Comparison of ENCODE assay signal across 8 cellular contexts in genomic region chr19:39327990-39328705, GRCh38. TPM values are rescaled to one million over a fixed set of nuclear protein-coding genes. Genes with fewer than 3 reads are reported as not detected.
DNase-seq lines count a peak whose midpoint lies in the region; ATAC-seq and TF ChIP-seq lines count a peak whose summit lies in the region.

No MANE protein-coding gene starts in this region.

- peak; percentile 88 to 95 (median 94) for TF ChIP-seq CTCF in Peyer's patch (IDR thresholded peaks at IDR 0.05)
- peak; percentile 96 for TF ChIP-seq CTCF in fibroblast of pulmonary artery (IDR thresholded peaks at IDR 0.05; ENCODE audit: low read length, missing control alignments)
- TF ChIP-seq CTCF in neural crest cell (conservative IDR thresholded peaks at IDR 0.05) = peak; percentile 95
- TF ChIP-seq CTCF in stomach (IDR thresholded peaks at IDR 0.05) = peak in 6 of 7 experiments; percentile 57 to 98 (median 96)

- intact Hi-C loops in stomach (cut with DNase I; ENCODE audit: low total_unique reads) = loop anchor here (5.0 kb wide), 1 partner anchor 216 kb away; no protein-coding TSS in a partner anchor

- ATAC-seq in HG02870 (IDR thresholded peaks at IDR 0.05; ENCODE audit: unreplicated experiment) = no peak

- H3K4me3 ChIP-seq in Peyer's patch = no peak overlapping the region
- H3K4me3 ChIP-seq in fibroblast of pulmonary artery (replicated peaks; ENCODE audit: low read depth, low read length) = no peak overlapping the region
- no peak overlapping the region for H3K4me3 ChIP-seq in stomach

- TF ChIP-seq POLR2A in Peyer's patch (IDR thresholded peaks at IDR 0.05) (no peak), stomach (IDR thresholded peaks at IDR 0.05) (no peak)

- H3K27me3 ChIP-seq in Peyer's patch = no peaks in the 10 kb centered on the region
- peaks cover 0 to 4% (median 0%) of the 10 kb centered on the region in 3 donors for H3K27me3 ChIP-seq in stomach

- H3K36me3 ChIP-seq in Peyer's patch = no peaks in the 10 kb centered on the region
- H3K36me3 ChIP-seq in stomach = peaks cover 0 to 21% (median 6%) of the 10 kb centered on the region in 4 donors

- peak; percentile 77 for DNase-seq in COLO829 (ENCODE audit: low spot score)
- DNase-seq in HuH-7 (ENCODE audit: low spot score) = peak; percentile 86
- DNase-seq in Peyer's patch = peak; percentile 82 to 92 (median 88)
- DNase-seq in activated T-helper 1 cell treated with anti-CD3 and anti-CD28 coated beads, Interleukin-2, amount 50 U/mL, for 16 hours (ENCODE audit: low read depth in 1 of 2, low spot score in 1 of 2) = peak; percentile 74 to 79
- peak; percentile 75 for DNase-seq in fibroblast of pulmonary artery (ENCODE audit: low read depth)
- DNase-seq in neural crest cell (ENCODE audit: low read depth, low spot score) = peak; percentile 95
- peak; percentile 91 for DNase-seq in stomach

- no peaks in the 10 kb centered on the region for H3K9me3 ChIP-seq in Peyer's patch
- no peaks in the 10 kb centered on the region for H3K9me3 ChIP-seq in stomach

- no peak overlapping the region for H3K27ac Mint-ChIP-seq in neural crest cell (ENCODE audit: unreplicated experiment)

- H3K4me1 Mint-ChIP-seq in neural crest cell = peaks cover 7% of the 10 kb centered on the region

- H3K4me1 ChIP-seq in Peyer's patch (peaks cover 0 to 3% (median 0%) of the 10 kb centered on the region in 4 donors), stomach (peaks cover 0 to 9% (median 3%) of the 10 kb centered on the region in 4 donors)

- H3K4me3 Mint-ChIP-seq in neural crest cell = peak overlapping the region; percentile 26

- TF ChIP-seq EP300 in stomach (IDR thresholded peaks at IDR 0.05) = no peak

- peaks cover 20% of the 10 kb centered on the region for H3K27me3 Mint-ChIP-seq in neural crest cell (ENCODE audit: low read depth)

- no peaks in the 10 kb centered on the region for H3K9me3 Mint-ChIP-seq in neural crest cell

- no peaks in the 10 kb centered on the region for H3K36me3 Mint-ChIP-seq in neural crest cell (ENCODE audit: low read depth)

- H3K27ac ChIP-seq in Peyer's patch (no peak overlapping the region), stomach (no peak overlapping the region)

- WGBS in stomach, 5 donors = 22 to 35% (median 29%) methylated on average over 19 of the region's 19 CpGs

RNA-seq across cellular contexts. Expression of gene LRFN1, which starts 7.5 kb away (rescaled TPM):
- total RNA-seq in Peyer's patch = under 1 TPM in 3 of 4 donors, not detected in 1; 0.18 to 0.95 (median 0.80) TPM
- 4.9 and 5.1 TPM in 2 replicates for total RNA-seq in neural crest cell
- 1 to 10 TPM in 1 of 5 donors, under 1 TPM in 3, not detected in 1; 0.18 to 2.3 (median 0.29) TPM for total RNA-seq in stomach
- 1 to 10 TPM in 1 of 3 donors, under 1 TPM in 2; 0.31 to 1.2 (median 0.80) TPM for polyA plus RNA-seq in stomach

RNA-seq across cellular contexts. Expression of gene GMFG, which starts 7.7 kb away (rescaled TPM):
- total RNA-seq in Peyer's patch (100 to 1,000 TPM in 1 of 4 donors, 1 to 10 TPM in 2, not detected in 1; 3.2 to 131 (median 8.6) TPM), neural crest cell (0.65 TPM in 1 of 2 replicates, not detected in the other), stomach (10 to 100 TPM in 2 of 5 donors, not detected in 3; 12.9 to 18.2 TPM)
- polyA plus RNA-seq in stomach = 10 to 100 TPM; 31.6 to 69.8 (median 56.0) TPM

RNA-seq across cellular contexts. Expression of gene SAMD4B, which starts 14.1 kb away (rescaled TPM):
- total RNA-seq in Peyer's patch (100 to 1,000 TPM in 2 of 4 donors, 10 to 100 TPM in 2; 69.0 to 126 (median 91.8) TPM), neural crest cell (158 and 164 TPM in 2 replicates), stomach (100 to 1,000 TPM in 2 of 5 donors, 10 to 100 TPM in 3; 52.1 to 136 (median 63.4) TPM)
- polyA plus RNA-seq in stomach = 10 to 100 TPM; 49.9 to 76.9 (median 69.0) TPM

RNA-seq across cellular contexts. Expression of gene IFNL1, which starts 31.9 kb away (rescaled TPM):
- total RNA-seq in Peyer's patch = not detected
- not detected in 2 replicates for total RNA-seq in neural crest cell
- not detected for total RNA-seq in stomach
- polyA plus RNA-seq in stomach = not detected

RNA-seq across cellular contexts. Expression of gene IFNL2, which starts 60.0 kb away (rescaled TPM):
- total RNA-seq in Peyer's patch (not detected), neural crest cell (not detected in 2 replicates), stomach (not detected)
- polyA plus RNA-seq in stomach = not detected
